Comparison of ENCODE assay signal across 25 cellular contexts in the genomic region with DNA sequence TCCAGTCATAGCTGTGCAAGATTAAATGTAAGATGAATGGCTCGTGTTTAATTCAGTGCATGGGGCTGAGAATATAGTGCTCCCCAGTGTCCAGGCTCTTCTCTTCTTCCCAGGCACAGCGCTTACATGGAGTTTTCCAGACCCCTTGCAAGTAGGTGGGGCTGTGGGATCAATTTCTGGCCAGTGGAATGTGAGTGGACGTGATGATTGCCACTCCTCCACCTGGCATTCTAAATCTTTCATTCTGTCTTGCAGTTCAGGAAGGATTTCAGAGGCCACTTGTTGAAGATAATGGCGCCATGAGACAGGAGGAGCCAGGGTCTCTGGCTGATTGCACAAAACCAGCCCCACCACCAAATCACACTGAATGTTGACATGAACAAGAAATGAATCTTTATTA. TPM values are rescaled to one million over a fixed set of nuclear protein-coding genes. Genes with fewer than 3 reads are reported as not detected.
"Had no signal": no experiment of that assay in that cellular context is flagged by ENCODE, and none has a peak within 500 bp of the region (broad histone marks: within the 10 kb centered on the region; RNA-seq: fewer than 3 reads in every experiment).

No MANE protein-coding gene starts in this region.

- H3K4me3 ChIP-seq: esophagus squamous epithelium, gastroesophageal sphincter, lung, psoas muscle, sigmoid colon, skin epidermis, thoracic aorta, transverse colon had no signal

- H3K36me3 Mint-ChIP-seq: immature natural killer cell had no signal

- H3K9me3 Mint-ChIP-seq: immature natural killer cell; stimulated activated naive B cell treated with anti-CD40 and anti-IgM and Interleukin-4, amounts not matched to agents 10 μg/mL and 1 μg/mL and 100 μg/mL, for 72 hours; stimulated activated naive CD8-positive, alpha-beta T cell treated with anti-CD3 and anti-CD28 coated beads, Interleukin-15, amount 100 ng/mL, for 72 hours had no signal

- H3K27ac Mint-ChIP-seq: immature natural killer cell; naive thymus-derived CD4-positive, alpha-beta T cell; nephron progenitor cell; stimulated activated naive B cell treated with anti-CD40 and anti-IgM and Interleukin-4, amounts not matched to agents 10 μg/mL and 1 μg/mL and 100 μg/mL, for 72 hours; stimulated activated naive CD8-positive, alpha-beta T cell treated with anti-CD3 and anti-CD28 coated beads, Interleukin-15, amount 100 ng/mL, for 72 hours had no signal

- ATAC-seq: gastroesophageal sphincter; left cardiac atrium; left ventricle myocardium superior; naive thymus-derived CD4-positive, alpha-beta T cell; psoas muscle; stimulated activated naive B cell treated with anti-CD40 and anti-IgM and Interleukin-4, amounts not matched to agents 10 μg/mL and 1 μg/mL and 100 μg/mL, for 72 hours; stimulated activated naive CD8-positive, alpha-beta T cell treated with anti-CD3 and anti-CD28 coated beads, Interleukin-15, amount 100 ng/mL, for 72 hours had no signal

- H3K27ac ChIP-seq: epithelial cell of prostate, esophagus squamous epithelium, gastroesophageal sphincter, neutrophil, psoas muscle, sigmoid colon, skin epidermis, thoracic aorta, transverse colon had no signal

- H3K4me3 Mint-ChIP-seq: immature natural killer cell; naive thymus-derived CD4-positive, alpha-beta T cell; nephron progenitor cell; stimulated activated naive B cell treated with anti-CD40 and anti-IgM and Interleukin-4, amounts not matched to agents 10 μg/mL and 1 μg/mL and 100 μg/mL, for 72 hours; stimulated activated naive CD8-positive, alpha-beta T cell treated with anti-CD3 and anti-CD28 coated beads, Interleukin-15, amount 100 ng/mL, for 72 hours had no signal

- H3K9me3 ChIP-seq: esophagus squamous epithelium, gastroesophageal sphincter, neutrophil, psoas muscle, sigmoid colon, thoracic aorta, transverse colon had no signal

- H3K36me3 ChIP-seq: esophagus squamous epithelium, gastroesophageal sphincter, neutrophil, sigmoid colon, thoracic aorta, transverse colon had no signal

- H3K4me1 Mint-ChIP-seq: immature natural killer cell; naive thymus-derived CD4-positive, alpha-beta T cell; stimulated activated naive CD8-positive, alpha-beta T cell treated with anti-CD3 and anti-CD28 coated beads, Interleukin-15, amount 100 ng/mL, for 72 hours had no signal

- H3K4me1 ChIP-seq: esophagus squamous epithelium, gastroesophageal sphincter, psoas muscle, sigmoid colon, transverse colon had no signal

- DNase-seq: effector memory CD4-positive, alpha-beta T cell; esophagus squamous epithelium; foreskin fibroblast; glutamatergic neuron; immature natural killer cell; left cardiac atrium; left ventricle myocardium superior; mesenchymal stem cell; naive thymus-derived CD4-positive, alpha-beta T cell; nephron progenitor cell; psoas muscle; sigmoid colon; stimulated activated CD4-positive, alpha-beta T cell treated with anti-CD3 and anti-CD28 coated beads, Interleukin-2, amount 100 ng/mL, for 24 hours; stimulated activated CD4-positive, alpha-beta T cell treated with anti-CD3 and anti-CD28 coated beads, Interleukin-4, amount 100 ng/mL, for 4 hours; stimulated activated naive B cell treated with anti-CD40 and anti-IgM and Interleukin-4, amounts not matched to agents 10 μg/mL and 1 μg/mL and 100 μg/mL, for 72 hours; stimulated activated naive CD8-positive, alpha-beta T cell treated with anti-CD3 and anti-CD28 coated beads, Interleukin-15, amount 100 ng/mL, for 72 hours; transverse colon had no signal

- H3K27me3 ChIP-seq: sigmoid colon, transverse colon had no signal

RNA-seq across cellular contexts. Expression of a gene that starts 7.2 kb away (rescaled TPM):
- total RNA-seq: osteoblast had no signal
- polyA plus RNA-seq: immature natural killer cell, keratinocyte had no signal
